ENCODE assay signal across 15 cellular contexts in the genomic region with DNA sequence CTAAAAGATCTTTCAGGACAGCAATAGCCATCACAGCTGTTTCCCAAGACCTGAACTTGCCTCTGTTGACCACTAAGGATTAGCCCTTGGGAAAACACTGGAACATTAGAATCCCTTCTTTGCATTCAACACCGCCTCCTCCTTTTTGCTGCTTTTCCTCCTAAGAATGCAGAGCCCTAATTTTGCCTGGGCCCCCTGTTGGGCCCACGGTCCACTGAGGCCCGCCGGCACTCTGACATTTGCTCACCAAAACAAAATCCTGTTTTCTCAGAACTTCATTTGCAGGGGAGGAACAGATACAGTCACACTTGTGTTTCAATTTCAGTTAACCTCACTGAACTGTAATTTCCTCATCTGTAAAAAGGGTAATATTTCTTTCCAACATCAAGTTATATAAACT.
A peak's percentile ranks its signal among the peaks of the same experiment; 100 is the strongest.
DNase-seq lines count a peak whose midpoint lies in the region; ATAC-seq and TF ChIP-seq lines count a peak whose summit lies in the region.
"Had no signal": no experiment of that assay in that cellular context is flagged by ENCODE, and none has a peak within 500 bp of the region (broad histone marks: within the 10 kb centered on the region; RNA-seq: fewer than 3 reads in every experiment).

No MANE protein-coding gene starts in this region.

- H3K36me3 ChIP-seq in endodermal cell (ENCODE audit: control insufficient read depth, insufficient read depth, low read length), result no peaks in the 10 kb centered on the region
- H3K36me3 ChIP-seq: SJSA1 had no signal

- H3K27ac ChIP-seq in endodermal cell (ENCODE audit: low read depth, low read length), result no peak overlapping the region
- H3K27ac ChIP-seq: hepatocyte, SJSA1 had no signal

- no peaks in the 10 kb centered on the region for H3K9me3 ChIP-seq in endodermal cell (ENCODE audit: control insufficient read depth, low read length)
- H3K9me3 ChIP-seq: Caco-2, SJSA1 had no signal

- no peaks in the 10 kb centered on the region for H3K36me3 Mint-ChIP-seq in activated T-cell treated with anti-CD3 and anti-CD28 coated beads, Interleukin-2, amount 50 U/mL, for 24 hours (ENCODE audit: low read depth)
- H3K36me3 Mint-ChIP-seq in T-helper 2 cell treated with Interferon-gamma antibody and Interleukin-4, amounts not matched to agents 5 μg/mL and 100 μg/mL, for 36 hours (ENCODE audit: low read depth), result no peaks in the 10 kb centered on the region
- H3K36me3 Mint-ChIP-seq in endodermal cell (ENCODE audit: low read depth), result no peaks in the 10 kb centered on the region
- no peaks in the 10 kb centered on the region for H3K36me3 Mint-ChIP-seq in stimulated activated naive B cell treated with anti-CD40 and anti-IgM and Interleukin-4, amounts not matched to agents 10 μg/mL and 1 μg/mL and 100 μg/mL, for 72 hours

- H3K4me3 ChIP-seq in endodermal cell (ENCODE audit: low read length), result no peak overlapping the region
- H3K4me3 ChIP-seq: hepatocyte, SJSA1 had no signal

- peak overlapping the region; percentile 87 for H3K27ac Mint-ChIP-seq in activated T-cell treated with anti-CD3 and anti-CD28 coated beads, Interleukin-2, amount 50 U/mL, for 24 hours
- peak overlapping the region; percentile 95 for H3K27ac Mint-ChIP-seq in T-helper 2 cell treated with Interferon-gamma antibody and Interleukin-4, amounts not matched to agents 5 μg/mL and 100 μg/mL, for 36 hours
- H3K27ac Mint-ChIP-seq in endodermal cell, result no peak overlapping the region
- H3K27ac Mint-ChIP-seq in stimulated activated naive B cell treated with anti-CD40 and anti-IgM and Interleukin-4, amounts not matched to agents 10 μg/mL and 1 μg/mL and 100 μg/mL, for 72 hours, result peak overlapping the region; percentile 74

- peak overlapping the region; percentile 37 for H3K4me3 Mint-ChIP-seq in activated T-cell treated with anti-CD3 and anti-CD28 coated beads, Interleukin-2, amount 50 U/mL, for 24 hours
- peak overlapping the region; percentile 72 for H3K4me3 Mint-ChIP-seq in T-helper 2 cell treated with Interferon-gamma antibody and Interleukin-4, amounts not matched to agents 5 μg/mL and 100 μg/mL, for 36 hours
- no peak overlapping the region for H3K4me3 Mint-ChIP-seq in endodermal cell
- peak overlapping the region; percentile 51 to 55 for H3K4me3 Mint-ChIP-seq in stimulated activated naive B cell treated with anti-CD40 and anti-IgM and Interleukin-4, amounts not matched to agents 10 μg/mL and 1 μg/mL and 100 μg/mL, for 72 hours
- H3K4me3 Mint-ChIP-seq: IgD-negative memory B cell had no signal

- ATAC-seq in stimulated activated naive B cell treated with anti-CD40 and anti-IgM and Interleukin-4, amounts not matched to agents 10 μg/mL and 1 μg/mL and 100 μg/mL, for 72 hours (replicated peaks), result peak; percentile 82 to 92
- ATAC-seq: left cardiac atrium had no signal

- 60 to 89% methylated on average over 1 to 4 of the region's 4 CpGs for WGBS in endodermal cell (ENCODE audit: insufficient coverage in 1 of 2, insufficient read length in 1 of 2), 2 experiments

- peak; percentile 50 for TF ChIP-seq CTCF in endodermal cell (conservative IDR thresholded peaks at IDR 0.05)

- H3K4me1 Mint-ChIP-seq in activated T-cell treated with anti-CD3 and anti-CD28 coated beads, Interleukin-2, amount 50 U/mL, for 24 hours (ENCODE audit: low read depth), result peaks cover 35% of the 10 kb centered on the region
- peaks cover 23% of the 10 kb centered on the region for H3K4me1 Mint-ChIP-seq in T-helper 2 cell treated with Interferon-gamma antibody and Interleukin-4, amounts not matched to agents 5 μg/mL and 100 μg/mL, for 36 hours (ENCODE audit: low read depth)
- H3K4me1 Mint-ChIP-seq in endodermal cell, result peaks cover 17% of the 10 kb centered on the region
- H3K4me1 Mint-ChIP-seq in stimulated activated naive B cell treated with anti-CD40 and anti-IgM and Interleukin-4, amounts not matched to agents 10 μg/mL and 1 μg/mL and 100 μg/mL, for 72 hours, result peaks cover 21 to 32% of the 10 kb centered on the region in 2 donors

- no peak overlapping the region for H3K9ac ChIP-seq in endodermal cell (ENCODE audit: extremely low read depth, low read length, poor library complexity, severe bottlenecking)

- H3K27me3 Mint-ChIP-seq in activated T-cell treated with anti-CD3 and anti-CD28 coated beads, Interleukin-2, amount 50 U/mL, for 24 hours, result no peaks in the 10 kb centered on the region
- H3K27me3 Mint-ChIP-seq in T-helper 2 cell treated with Interferon-gamma antibody and Interleukin-4, amounts not matched to agents 5 μg/mL and 100 μg/mL, for 36 hours (ENCODE audit: low read depth), result no peaks in the 10 kb centered on the region
- peaks cover 2% of the 10 kb centered on the region for H3K27me3 Mint-ChIP-seq in endodermal cell (ENCODE audit: insufficient read depth)
- H3K27me3 Mint-ChIP-seq in stimulated activated naive B cell treated with anti-CD40 and anti-IgM and Interleukin-4, amounts not matched to agents 10 μg/mL and 1 μg/mL and 100 μg/mL, for 72 hours, result no peaks in the 10 kb centered on the region

- no peaks in the 10 kb centered on the region for H3K4me1 ChIP-seq in endodermal cell (ENCODE audit: control insufficient read depth, insufficient read depth, low read length)
- H3K4me1 ChIP-seq: Caco-2 had no signal

- H3K27me3 ChIP-seq in endodermal cell (ENCODE audit: control insufficient read depth, insufficient read depth, low read length, poor library complexity, severe bottlenecking), result no peaks in the 10 kb centered on the region
- H3K27me3 ChIP-seq: hepatocyte, SJSA1 had no signal

- DNase-seq in activated T-cell treated with anti-CD3 and anti-CD28 coated beads, Interleukin-2, amount 50 U/mL, for 24 hours, result peak; percentile 35
- no peak for DNase-seq in activated T-cell treated with anti-CD3 and anti-CD28 coated beads, Interleukin-2, amount 50 U/mL, for 1 hour
- DNase-seq in T-helper 2 cell treated with Interferon-gamma antibody and Interleukin-4, amounts not matched to agents 5 μg/mL and 100 μg/mL, for 36 hours (ENCODE audit: low spot score), result no peak
- DNase-seq in endodermal cell, result no peak
- DNase-seq in stimulated activated naive B cell treated with anti-CD40 and anti-IgM and Interleukin-4, amounts not matched to agents 10 μg/mL and 1 μg/mL and 100 μg/mL, for 72 hours, result no peak
- no peak for DNase-seq in anterior cingulate cortex (lab: John Stamatoyannopoulos, UW)
- DNase-seq in NCI-H2196 (lab: John Stamatoyannopoulos, UW; ENCODE audit: unreplicated experiment), result no peak
- no peak for DNase-seq in OCI-M2 (lab: John Stamatoyannopoulos, UW; ENCODE audit: unreplicated experiment)
- DNase-seq: aorta, Caco-2, left cardiac atrium, NCI-H1105 had no signal

- H3K9me3 Mint-ChIP-seq in activated T-cell treated with anti-CD3 and anti-CD28 coated beads, Interleukin-2, amount 50 U/mL, for 24 hours, result no peaks in the 10 kb centered on the region
- no peaks in the 10 kb centered on the region for H3K9me3 Mint-ChIP-seq in T-helper 2 cell treated with Interferon-gamma antibody and Interleukin-4, amounts not matched to agents 5 μg/mL and 100 μg/mL, for 36 hours
- H3K9me3 Mint-ChIP-seq in endodermal cell, result no peaks in the 10 kb centered on the region
- H3K9me3 Mint-ChIP-seq in stimulated activated naive B cell treated with anti-CD40 and anti-IgM and Interleukin-4, amounts not matched to agents 10 μg/mL and 1 μg/mL and 100 μg/mL, for 72 hours, result no peaks in the 10 kb centered on the region
- H3K9me3 Mint-ChIP-seq: IgD-negative memory B cell had no signal
